ENCODE assay signal across 1 cellular context in the genomic region with DNA sequence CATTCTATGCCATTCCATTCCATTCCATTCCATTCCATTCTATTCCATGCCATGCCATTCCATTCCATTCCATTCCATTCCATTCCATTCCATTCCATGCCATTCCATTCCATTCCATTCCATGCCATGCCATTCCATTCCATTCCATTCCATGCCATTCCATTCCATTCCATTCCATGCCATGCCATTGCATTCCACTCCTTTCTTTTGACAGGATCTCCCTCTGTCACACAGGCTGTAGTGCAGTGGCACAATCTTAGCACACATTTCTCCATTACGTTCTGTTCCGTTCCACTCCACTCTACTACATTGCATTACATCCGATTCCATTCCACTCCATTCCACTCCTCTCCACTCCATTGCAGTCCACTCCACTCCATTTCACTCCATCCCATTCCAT.
A peak's percentile ranks its signal among the peaks of the same experiment; 100 is the strongest.
TF ChIP-seq lines count a peak whose summit lies in the region.

No MANE protein-coding gene starts in this region.

TF ChIP-seq in HepG2, 621 proteins besides CTCF, POLR2A, EP300 and RAD21:
- TF ChIP-seq, protein P1, sequence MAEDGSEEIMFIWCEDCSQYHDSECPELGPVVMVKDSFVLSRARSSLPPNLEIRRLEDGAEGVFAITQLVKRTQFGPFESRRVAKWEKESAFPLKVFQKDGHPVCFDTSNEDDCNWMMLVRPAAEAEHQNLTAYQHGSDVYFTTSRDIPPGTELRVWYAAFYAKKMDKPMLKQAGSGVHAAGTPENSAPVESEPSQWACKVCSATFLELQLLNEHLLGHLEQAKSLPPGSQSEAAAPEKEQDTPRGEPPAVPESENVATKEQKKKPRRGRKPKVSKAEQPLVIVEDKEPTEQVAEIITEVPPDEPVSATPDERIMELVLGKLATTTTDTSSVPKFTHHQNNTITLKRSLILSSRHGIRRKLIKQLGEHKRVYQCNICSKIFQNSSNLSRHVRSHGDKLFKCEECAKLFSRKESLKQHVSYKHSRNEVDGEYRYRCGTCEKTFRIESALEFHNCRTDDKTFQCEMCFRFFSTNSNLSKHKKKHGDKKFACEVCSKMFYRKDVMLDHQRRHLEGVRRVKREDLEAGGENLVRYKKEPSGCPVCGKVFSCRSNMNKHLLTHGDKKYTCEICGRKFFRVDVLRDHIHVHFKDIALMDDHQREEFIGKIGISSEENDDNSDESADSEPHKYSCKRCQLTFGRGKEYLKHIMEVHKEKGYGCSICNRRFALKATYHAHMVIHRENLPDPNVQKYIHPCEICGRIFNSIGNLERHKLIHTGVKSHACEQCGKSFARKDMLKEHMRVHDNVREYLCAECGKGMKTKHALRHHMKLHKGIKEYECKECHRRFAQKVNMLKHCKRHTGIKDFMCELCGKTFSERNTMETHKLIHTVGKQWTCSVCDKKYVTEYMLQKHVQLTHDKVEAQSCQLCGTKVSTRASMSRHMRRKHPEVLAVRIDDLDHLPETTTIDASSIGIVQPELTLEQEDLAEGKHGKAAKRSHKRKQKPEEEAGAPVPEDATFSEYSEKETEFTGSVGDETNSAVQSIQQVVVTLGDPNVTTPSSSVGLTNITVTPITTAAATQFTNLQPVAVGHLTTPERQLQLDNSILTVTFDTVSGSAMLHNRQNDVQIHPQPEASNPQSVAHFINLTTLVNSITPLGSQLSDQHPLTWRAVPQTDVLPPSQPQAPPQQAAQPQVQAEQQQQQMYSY (CRISPR knock-in tag; IDR thresholded peaks at IDR 0.05): peak; percentile 19; the same call in 1 of the 2 replicates
